26 cellular contexts compared by ENCODE assay signal in the genomic region with DNA sequence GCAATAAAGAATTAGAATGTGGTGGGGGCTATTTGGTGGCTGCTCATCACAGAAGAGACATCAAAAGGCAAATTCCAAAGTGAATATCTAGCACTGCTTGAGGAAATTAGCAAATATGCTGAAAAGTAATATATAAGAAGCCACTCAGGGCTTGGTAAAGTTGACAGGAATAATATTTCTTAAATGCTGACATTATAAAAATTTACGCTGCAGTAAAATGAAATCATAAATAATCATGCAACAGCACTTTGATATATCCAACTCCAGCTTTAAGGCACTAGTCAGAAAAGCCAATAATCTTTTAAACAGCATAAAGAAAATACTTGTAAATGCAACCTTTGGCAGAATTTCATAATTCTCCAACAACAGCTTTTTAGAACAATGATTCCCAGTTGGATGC. TPM values are rescaled to one million over a fixed set of nuclear protein-coding genes. Genes with fewer than 3 reads are reported as not detected.
DNase-seq lines count a peak whose midpoint lies in the region; ATAC-seq, FAIRE-seq and TF ChIP-seq lines count a peak whose summit lies in the region.
"Had no signal": no experiment of that assay in that cellular context is flagged by ENCODE, and none has a peak within 500 bp of the region (broad histone marks: within the 10 kb centered on the region; RNA-seq: fewer than 3 reads in every experiment).

No MANE protein-coding gene starts in this region.

- in situ Hi-C loops in K562 (cut with MboI) = no loop called here

- no TSS peak for BruUV-seq in A673 (replicated peaks; lab: Mats Ljungman, UMichigan)
- no TSS peak for BruUV-seq in PC-3 (replicated peaks; lab: Mats Ljungman, UMichigan)
- BruUV-seq in K562 (replicated peaks; lab: Mats Ljungman, UMichigan) = no TSS peak

- 95% methylated on average over 1 of the region's 1 CpG for WGBS in K562 (ENCODE audit: insufficient coverage, low coverage, missing lambda C conversion rate)
- WGBS in lower leg skin, 2 donors = 72 to 78% methylated on average over 1 of the region's 1 CpG

- H3K79me2 ChIP-seq in PC-3 (ENCODE audit: low read length) (no peaks in the 10 kb centered on the region), K562 (ENCODE audit: control insufficient read depth, insufficient read depth, low read length) (no peaks in the 10 kb centered on the region)

- H3K36me3 ChIP-seq in A673 (ENCODE audit: insufficient read depth, low read length, poor library complexity, severe bottlenecking) = peaks cover 52% of the 10 kb centered on the region
- no peaks in the 10 kb centered on the region for H3K36me3 ChIP-seq in PC-3 (ENCODE audit: low read depth, low read length)
- peaks cover 9% of the 10 kb centered on the region; the same call in 2 of the 3 replicates for H3K36me3 ChIP-seq in K562 (ENCODE audit: control insufficient read depth, insufficient read depth, low read length)
- H3K36me3 ChIP-seq: BLaER1 had no signal

- ATAC-seq in PC-3 = peak; percentile 31
- no peak for ATAC-seq in K562
- ATAC-seq: GM12878 had no signal

- no peak for TF ChIP-seq RAD21 in K562 (CRISPR knock-in tag; conservative IDR thresholded peaks at IDR 0.05 in 1 of 2, IDR thresholded peaks at IDR 0.05 in 1 of 2)

- no peak for DNase-seq in A673 (ENCODE audit: low spot score)
- no peak for DNase-seq in PC-3
- no peak for DNase-seq in K562 (ENCODE audit: extremely low read depth in 1 of 4, low spot score in 3 of 4)
- DNase-seq in LoVo (ENCODE audit: low spot score) = no peak
- DNase-seq in lower leg skin (ENCODE audit: low spot score in 2 of 2) = no peak
- DNase-seq in stimulated activated CD4-positive, alpha-beta T cell treated with anti-CD3 and anti-CD28 coated beads, Interleukin-2, amount 100 ng/mL, for 24 hours = no peak
- DNase-seq: 8988T; AML-193; BE2C; CD4-positive, alpha-beta memory T cell; CD4-positive, CD25-positive, alpha-beta regulatory T cell; CD8-positive, alpha-beta memory T cell; COR-L47; DMS 273 treated with DMSO at 0.1 percent for 48 hours; DMS153; DMS53; DMS79; DND-41; EL; GDM1 had no signal

- TF ChIP-seq POLR2A in K562 (conservative IDR thresholded peaks at IDR 0.05) = no peak
- no peak for TF ChIP-seq POLR2A in lower leg skin (IDR thresholded peaks at IDR 0.05)

- H3K27me3 ChIP-seq in A673 (replicated peaks; ENCODE audit: insufficient read depth, low read depth, low read length, poor library complexity) = no peaks in the 10 kb centered on the region
- no peaks in the 10 kb centered on the region for H3K27me3 ChIP-seq in PC-3 (ENCODE audit: low read length)
- no peaks in the 10 kb centered on the region for H3K27me3 ChIP-seq in K562 (ENCODE audit: control insufficient read depth in 2 of 2, insufficient read depth in 2 of 2, low read length in 2 of 2)
- H3K27me3 ChIP-seq: BE2C, BLaER1 had no signal

- no peak overlapping the region for H2AFZ ChIP-seq in PC-3 (ENCODE audit: low read length)
- no peak overlapping the region for H2AFZ ChIP-seq in K562 (ENCODE audit: low read depth, low read length)

- no peak for TF ChIP-seq CTCF in A673 (conservative IDR thresholded peaks at IDR 0.05; ENCODE audit: low read depth, low read length)
- TF ChIP-seq CTCF in PC-3 (conservative IDR thresholded peaks at IDR 0.05; ENCODE audit: low read depth, low read length) = no peak
- no peak for TF ChIP-seq CTCF in K562 (IDR thresholded peaks at IDR 0.05 in 2 of 3, conservative IDR thresholded peaks at IDR 0.05 in 1 of 3; ENCODE audit: insufficient read depth in 2 of 3, low read depth in 1 of 3, low read length in 3 of 3)
- TF ChIP-seq CTCF in lower leg skin (IDR thresholded peaks at IDR 0.05) = no peak

- POLR2A ChIA-PET in A673 (lab: Charles Lee; ENCODE audit: low non-redundant PET) = no interaction called here
- POLR2A ChIA-PET in PC-3 (lab: Charles Lee; ENCODE audit: unreplicated experiment) = no interaction called here
- POLR2A ChIA-PET in K562 (lab: Yijun Ruan, JAX) = interaction anchor here (1.0 kb wide), 1 partner anchor 533 kb away, joined by 3 read pairs; no protein-coding TSS in a partner anchor

- H3K4me1 ChIP-seq in A673 (ENCODE audit: insufficient read depth, low read length, poor library complexity, severe bottlenecking) (peaks cover 32% of the 10 kb centered on the region), PC-3 (ENCODE audit: insufficient read depth, low read length) (no peaks in the 10 kb centered on the region), K562 (replicated peaks in 1 of 2; ENCODE audit: control insufficient read depth in 2 of 2, insufficient read depth in 2 of 2, low read length in 2 of 2) (no peaks in the 10 kb centered on the region)
- H3K4me1 ChIP-seq: BE2C, BLaER1 had no signal

- H3K9ac ChIP-seq in PC-3 (ENCODE audit: low read length) = no peak overlapping the region
- no peak overlapping the region for H3K9ac ChIP-seq in K562 (ENCODE audit: insufficient read depth in 1 of 2, low read depth in 2 of 2, low read length in 2 of 2)
- H3K9ac ChIP-seq: BLaER1 had no signal

- no peak for TF ChIP-seq EP300 in K562 (IDR thresholded peaks at IDR 0.05; ENCODE audit: low read length)

- intact Hi-C loops in A673 (cut with micrococcal nuclease; ENCODE audit: unreplicated experiment) = no loop called here
- intact Hi-C loops in PC-3 (cut with micrococcal nuclease) = no loop called here
- intact Hi-C loops in K562 (cut with micrococcal nuclease) = no loop called here
- intact Hi-C loops in lower leg skin (cut with DNase I; ENCODE audit: low total_unique reads) = no loop called here

- no peaks in the 10 kb centered on the region for H3F3A ChIP-seq in PC-3 (ENCODE audit: low read length, unreplicated experiment)

- H3K9me1 ChIP-seq in K562 (ENCODE audit: control insufficient read depth, insufficient read depth, low read length) = no peaks in the 10 kb centered on the region

- no peaks in the 10 kb centered on the region for H3K9me2 ChIP-seq in PC-3 (replicated peaks; ENCODE audit: low read length)

- H3K4me2 ChIP-seq in PC-3 (ENCODE audit: low read length) = no peak overlapping the region
- no peak overlapping the region for H3K4me2 ChIP-seq in K562 (ENCODE audit: insufficient read depth, low read length)
- H3K4me2 ChIP-seq: BLaER1 had no signal

- no peak for FAIRE-seq in K562 (lab: Jason Lieb, UNC)
- FAIRE-seq: A204.1, GM12878, GM12892, GM18507 had no signal

- H3K9me3 ChIP-seq in A673 (ENCODE audit: low read depth, low read length, poor library complexity, severe bottlenecking) (no peaks in the 10 kb centered on the region), PC-3 (ENCODE audit: low read length) (no peaks in the 10 kb centered on the region), K562 (replicated peaks; ENCODE audit: control insufficient read depth, insufficient read depth, low read depth, low read length) (no peaks in the 10 kb centered on the region)
- H3K9me3 ChIP-seq: BE2C, BLaER1 had no signal

- CTCF ChIA-PET in A673 (lab: Charles Lee) = no interaction called here
- CTCF ChIA-PET in PC-3 (lab: Charles Lee) = no interaction called here
- CTCF ChIA-PET in K562 (lab: Yijun Ruan, JAX; ENCODE audit: low intra/inter-chr PET ratio) = no interaction called here

- H3K4me3 ChIP-seq in A673 (ENCODE audit: low read depth, low read length, poor library complexity, severe bottlenecking) = no peak overlapping the region
- H3K4me3 ChIP-seq in PC-3 (ENCODE audit: low read length) = no peak overlapping the region
- no peak overlapping the region for H3K4me3 ChIP-seq in K562
- H3K4me3 ChIP-seq in lower leg skin (ENCODE audit: low read depth, poor library complexity, severe bottlenecking) = no peak overlapping the region
- H3K4me3 ChIP-seq: BLaER1, GM12878 had no signal

- H3K27ac ChIP-seq in A673 (ENCODE audit: low read depth, low read length, poor library complexity, severe bottlenecking) (peak overlapping the region; percentile 6), PC-3 (ENCODE audit: low read length) (no peak overlapping the region), K562 (ENCODE audit: extremely low read depth, low read depth, low read length) (no peak overlapping the region)
- H3K27ac ChIP-seq: BLaER1 had no signal

- no peaks in the 10 kb centered on the region for H4K20me1 ChIP-seq in PC-3 (ENCODE audit: low read length)
- no peaks in the 10 kb centered on the region for H4K20me1 ChIP-seq in K562 (replicated peaks; ENCODE audit: control insufficient read depth, insufficient read depth, low read length)
- H4K20me1 ChIP-seq: BLaER1 had no signal

TF ChIP-seq in K562, 482 proteins besides CTCF, POLR2A, EP300 and RAD21 (continues in another document):
- TF ChIP-seq ZC3H4 (CRISPR knock-in tag; IDR thresholded peaks at IDR 0.05; ENCODE audit: borderline replicate concordance) = no peak
- peak; percentile 40; the same call in 1 of the 2 replicates for TF ChIP-seq C11orf30 (IDR thresholded peaks at IDR 0.05; ENCODE audit: low read depth)
- TF ChIP-seq KLF13 (tag; IDR thresholded peaks at IDR 0.05; ENCODE audit: borderline replicate concordance, low read depth) = no peak
- TF ChIP-seq ARNT (IDR thresholded peaks at IDR 0.05) = no peak
- no peak for TF ChIP-seq ZNF165 (CRISPR knock-in tag; IDR thresholded peaks at IDR 0.05; ENCODE audit: borderline replicate concordance)
- no peak for TF ChIP-seq RUNX1 (IDR thresholded peaks at IDR 0.05; ENCODE audit: low read depth)
- TF ChIP-seq ZNF316 (IDR thresholded peaks at IDR 0.05) = peak; percentile 51; the same call in 1 of the 2 replicates
- 0 out of 2 replicates have a peak, but pooled peaks have one; percentile 15 for TF ChIP-seq MAFF (IDR thresholded peaks at IDR 0.05; ENCODE audit: low read length)
- TF ChIP-seq ZNF263 (CRISPR knock-in tag; IDR thresholded peaks at IDR 0.05; ENCODE audit: borderline replicate concordance) = no peak

RNA-seq across cellular contexts. Expression of gene DNAJC12, which starts 36.9 kb away (rescaled TPM):
- 147 and 182 TPM in 2 replicates for total RNA-seq in A673 (2021)
- 14.2 and 15.5 TPM in 2 replicates for total RNA-seq in PC-3 (2014; rRNA removed)
- 1.6 and 6.8 TPM in 2 replicates for total RNA-seq in K562 (2011; cell fraction: chromatin; rRNA removed; ENCODE audit: low replicate concordance)
- 1.7 and 2.5 TPM in 2 replicates for total RNA-seq in K562 (2011; cell fraction: nucleolus; rRNA removed)
- total RNA-seq in K562 (2011; cell fraction: nucleoplasm; rRNA removed) = 2.4 and 4.7 TPM in 2 replicates
- 41.6 and 46.5 TPM in 2 replicates for total RNA-seq in K562 (2014; rRNA removed)
- total RNA-seq in K562 (2014; rRNA removed; fragmentation: Illumina TruSeq; extraction: Trizol) = 68.5 and 79.7 TPM in 2 replicates
- 32.3 and 34.4 TPM in 2 replicates for total RNA-seq in K562 (2015; rRNA removed; fragmentation: Illumina TruSeq; extraction: Trizol)
- 37.0 and 42.4 TPM in 2 replicates for total RNA-seq in K562 (2021)
- 7.4 and 7.7 TPM in 2 replicates for polyA plus RNA-seq in K562 (2011; rRNA removed)
- 1.1 and 3.8 TPM in 2 replicates for polyA plus RNA-seq in K562 (2011; cell fraction: cytosol; rRNA removed)
- 0.51 and 1.2 TPM in 2 replicates for polyA plus RNA-seq in K562 (2011; cell fraction: nucleus; rRNA removed)
- 30.3 and 94.1 TPM in 2 replicates for polyA plus RNA-seq in K562 (2012)
- 88.4 and 90.9 TPM in 2 replicates for polyA plus RNA-seq in K562 (2014; fragmentation: Illumina TruSeq; extraction: Trizol)
- polyA plus RNA-seq in K562 (2014; fragmentation: Nextera tagmentation; extraction: Ambion mirVana) = 10 to 100 TPM; 92.2 to 95.9 TPM
- polyA plus RNA-seq in K562 (2014; rRNA removed) = 54.4 and 74.3 TPM in 2 replicates
- polyA minus RNA-seq in K562 (2011; rRNA and poly(A)+ RNA removed) = 1.9 and 3.2 TPM in 2 replicates
- 1.7 and 2.1 TPM in 2 replicates for polyA minus RNA-seq in K562 (2011; cell fraction: cytosol; rRNA and poly(A)+ RNA removed)
- polyA minus RNA-seq in K562 (2011; cell fraction: nucleus; rRNA and poly(A)+ RNA removed) = 0.40 and 1.1 TPM in 2 replicates
- total RNA-seq in lower leg skin = under 1 TPM in 1 of 4 donors, not detected in 3; 0.49 TPM
- total RNA-seq: CD4-positive, alpha-beta memory T cell; CD4-positive, CD25-positive, alpha-beta regulatory T cell had no signal
- polyA plus RNA-seq: CD14-positive monocyte; CD8-positive, alpha-beta memory T cell had no signal
